Comparison of ENCODE assay signal across 13 cellular contexts in genomic region chr19:39131255-39131755, GRCh38. TPM values are rescaled to one million over a fixed set of nuclear protein-coding genes. Genes with fewer than 3 reads are reported as not detected.
A peak's percentile ranks its signal among the peaks of the same experiment; 100 is the strongest.
DNase-seq lines count a peak whose midpoint lies in the region; ATAC-seq and TF ChIP-seq lines count a peak whose summit lies in the region.
"Had no signal": no experiment of that assay in that cellular context is flagged by ENCODE, and none has a peak within 500 bp of the region (broad histone marks: within the 10 kb centered on the region; RNA-seq: fewer than 3 reads in every experiment).

No MANE protein-coding gene starts in this region.

- intact Hi-C loops in Panc1 (cut with micrococcal nuclease; ENCODE audit: unreplicated experiment) (no loop called here), posterior vena cava (cut with DNase I) (no loop called here)

- CTCF ChIA-PET in Panc1 (lab: Charles Lee): interaction anchor here (0.7 kb wide), 1 partner anchor 1174 kb away, joined by 5 read pairs; no protein-coding TSS in a partner anchor

- ATAC-seq in Panc1 (no peak), HG02588 (IDR thresholded peaks at IDR 0.05; ENCODE audit: unreplicated experiment) (no peak), GM19351 (IDR thresholded peaks at IDR 0.05; ENCODE audit: unreplicated experiment) (no peak)
- ATAC-seq: activated CD8-positive, alpha-beta memory T cell treated with anti-CD3 and anti-CD28 coated beads, Interleukin-2, amount 10 ng/mL, durations not matched to agents 7 days and 5 days; naive thymus-derived CD4-positive, alpha-beta T cell had no signal

- H3K4me1 ChIP-seq in BLaER1 treated with 17β-estradiol and CSF1 and Interleukin-3, amounts not matched to agents 10 nM and 100 nM: peaks cover 52 to 96% (median 87%) of the 10 kb centered on the region in 10 experiments
- H3K4me1 ChIP-seq in Panc1 (ENCODE audit: control insufficient read depth, insufficient read depth, low read length): peaks cover 68% of the 10 kb centered on the region

- peaks cover 6 to 97% (median 89%) of the 10 kb centered on the region in 11 experiments; a peak in 21 of 22 replicates for H4K20me1 ChIP-seq in BLaER1 treated with 17β-estradiol and CSF1 and Interleukin-3, amounts not matched to agents 10 nM and 100 nM

- TF ChIP-seq CTCF in Panc1 (IDR thresholded peaks at IDR 0.05): no peak
- TF ChIP-seq CTCF in fibroblast of pulmonary artery (IDR thresholded peaks at IDR 0.05; ENCODE audit: low read length, missing control alignments): no peak
- TF ChIP-seq CTCF in GM20000 (IDR thresholded peaks at IDR 0.05; ENCODE audit: extremely low read depth, missing control alignments): no peak

- H3K9me3 ChIP-seq in BLaER1 treated with 17β-estradiol and CSF1 and Interleukin-3, amounts not matched to agents 10 nM and 100 nM (replicated peaks in 1 of 11): no peaks in the 10 kb centered on the region
- no peaks in the 10 kb centered on the region for H3K9me3 ChIP-seq in Panc1 (ENCODE audit: control insufficient read depth, insufficient read depth, low read depth, low read length)

- peak overlapping the region in 9 of 11 experiments; percentile 23 to 79 (median 70); a peak in 20 of 22 replicates for H3K27ac ChIP-seq in BLaER1 treated with 17β-estradiol and CSF1 and Interleukin-3, amounts not matched to agents 10 nM and 100 nM
- H3K27ac ChIP-seq in Panc1 (ENCODE audit: low read length): peak overlapping the region; percentile 5

- in situ Hi-C loops in Panc1 (cut with HindIII; ENCODE audit: low pct_unique_long_range_greater_than_20kb, low sequenced_read_pairs): no loop called here

- H3K9ac ChIP-seq in BLaER1 treated with 17β-estradiol and CSF1 and Interleukin-3, amounts not matched to agents 10 nM and 100 nM: peak overlapping the region; percentile 27 to 74 (median 60); a peak in 21 of 22 replicates

- DNase-seq in Panc1 (ENCODE audit: low read depth, low spot score) (no peak), fibroblast of pulmonary artery (ENCODE audit: low read depth) (peak; percentile 34), posterior vena cava (ENCODE audit: low spot score) (peak; percentile 86), GM20000 (ENCODE audit: low spot score) (no peak)
- no peak for DNase-seq in activated effector memory CD4-positive, alpha-beta T cell treated with anti-CD3 and anti-CD28 coated beads, Interleukin-2, amount 50 U/mL, for 16 hours
- DNase-seq: activated CD8-positive, alpha-beta memory T cell treated with anti-CD3 and anti-CD28 coated beads, Interleukin-2, amount 10 ng/mL, durations not matched to agents 7 days and 5 days; CD4-positive, alpha-beta memory T cell; naive thymus-derived CD4-positive, alpha-beta T cell; NCI-H226 had no signal

- H3K36me3 ChIP-seq in BLaER1 treated with 17β-estradiol and CSF1 and Interleukin-3, amounts not matched to agents 10 nM and 100 nM: 0 out of 22 replicates have a peak, but pooled peaks cover 0 to 5% (median 0%) of the 10 kb centered on the region in 11 experiments
- no peaks in the 10 kb centered on the region for H3K36me3 ChIP-seq in Panc1 (ENCODE audit: control insufficient read depth, insufficient read depth, low read length)

- BruUV-seq in Panc1 (replicated peaks; lab: Mats Ljungman, UMichigan): no TSS peak

- H3K4me2 ChIP-seq in BLaER1 treated with 17β-estradiol and CSF1 and Interleukin-3, amounts not matched to agents 10 nM and 100 nM: peak overlapping the region; percentile 64 to 92 (median 88)

- peak overlapping the region in 8 of 10 experiments; percentile 1 to 55 (median 22); a peak in 12 of 20 replicates for H3K4me3 ChIP-seq in BLaER1 treated with 17β-estradiol and CSF1 and Interleukin-3, amounts not matched to agents 10 nM and 100 nM
- no peak overlapping the region for H3K4me3 ChIP-seq in Panc1 (ENCODE audit: low read depth in 2 of 2, low read length in 2 of 2)
- no peak overlapping the region for H3K4me3 ChIP-seq in fibroblast of pulmonary artery (replicated peaks; ENCODE audit: low read depth, low read length)

- no peaks in the 10 kb centered on the region for H3K27me3 ChIP-seq in BLaER1 treated with 17β-estradiol and CSF1 and Interleukin-3, amounts not matched to agents 10 nM and 100 nM
- no peaks in the 10 kb centered on the region for H3K27me3 ChIP-seq in Panc1 (ENCODE audit: control insufficient read depth, insufficient read depth, low read length)

- POLR2A ChIA-PET in Panc1 (lab: Charles Lee): no interaction called here

RNA-seq across cellular contexts. Expression of gene PAK4, which starts 5.7 kb away (rescaled TPM):
- 311 TPM for total RNA-seq in Panc1 (2021; ENCODE audit: unreplicated experiment)
- polyA plus RNA-seq in Panc1 (2012; ENCODE audit: insufficient read length): 362 TPM
- total RNA-seq in posterior vena cava: 10 to 100 TPM; 15.0 to 17.3 TPM

RNA-seq across cellular contexts. Expression of gene ACP7, which starts 47.1 kb away (rescaled TPM):
- total RNA-seq in Panc1 (2021; ENCODE audit: unreplicated experiment) (10.3 TPM), posterior vena cava (not detected)
- 8.1 TPM for polyA plus RNA-seq in Panc1 (2012; ENCODE audit: insufficient read length)
- total RNA-seq: activated CD8-positive, alpha-beta memory T cell treated with anti-CD3 and anti-CD28 coated beads, Interleukin-2, amount 10 ng/mL, durations not matched to agents 7 days and 5 days; glomerular endothelial cell; naive thymus-derived CD4-positive, alpha-beta T cell had no signal
- polyA plus RNA-seq: CD4-positive, alpha-beta memory T cell; naive thymus-derived CD4-positive, alpha-beta T cell had no signal

Comparison
In these comparisons a context has a peak if more than half of its experiments do, and no peak if none do; other contexts are left out.
1. H3K4me3 ChIP-seq: peak in BLaER1 treated with 17β-estradiol and CSF1 and Interleukin-3, amounts not matched to agents 10 nM and 100 nM (8 of 10); none in Panc1 (0 of 2) and fibroblast of pulmonary artery (single experiment).
2. DNase-seq: peak in fibroblast of pulmonary artery (single experiment) and posterior vena cava (single experiment); none in Panc1 (single experiment), GM20000 (single experiment) and activated effector memory CD4-positive, alpha-beta T cell treated with anti-CD3 and anti-CD28 coated beads, Interleukin-2, amount 50 U/mL, for 16 hours (single experiment).
3. RNA of gene PAK4, which starts 5.7 kb away (total RNA-seq): 311 TPM in Panc1 (single experiment); 15.0 to 17.3 TPM in posterior vena cava; every median in the first group is over 10 times any median in the second.
4. RNA of gene ACP7, which starts 47.1 kb away (total RNA-seq): 10.3 TPM in Panc1 (single experiment); not detected in posterior vena cava; every median in the first group is over 10 times any median in the second.